ENCODE assay signal across 1 cellular context in the genomic region with DNA sequence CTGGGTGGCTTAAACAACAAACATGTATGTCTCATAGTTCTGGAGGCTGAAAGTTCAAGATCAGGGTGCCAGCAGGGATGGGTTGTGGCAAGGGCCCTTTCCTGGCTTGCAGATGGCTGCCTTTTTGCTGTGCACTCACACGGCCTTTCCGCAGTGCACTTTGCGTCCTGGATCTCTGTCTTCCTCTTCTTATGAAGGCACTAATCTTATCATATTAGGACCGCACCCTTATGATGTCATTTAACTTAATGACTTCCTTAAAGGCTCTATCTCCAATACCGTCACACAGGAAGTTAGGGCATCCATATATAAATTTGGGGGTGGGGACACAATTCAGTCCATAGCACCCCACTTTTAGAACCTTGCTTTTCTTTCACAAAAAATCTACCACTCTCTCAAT.
TF ChIP-seq lines count a peak whose summit lies in the region.

No MANE protein-coding gene starts in this region.

TF ChIP-seq in K562, 482 proteins besides CTCF, POLR2A, EP300 and RAD21 (continued from another document):
- TF ChIP-seq, protein P1, sequence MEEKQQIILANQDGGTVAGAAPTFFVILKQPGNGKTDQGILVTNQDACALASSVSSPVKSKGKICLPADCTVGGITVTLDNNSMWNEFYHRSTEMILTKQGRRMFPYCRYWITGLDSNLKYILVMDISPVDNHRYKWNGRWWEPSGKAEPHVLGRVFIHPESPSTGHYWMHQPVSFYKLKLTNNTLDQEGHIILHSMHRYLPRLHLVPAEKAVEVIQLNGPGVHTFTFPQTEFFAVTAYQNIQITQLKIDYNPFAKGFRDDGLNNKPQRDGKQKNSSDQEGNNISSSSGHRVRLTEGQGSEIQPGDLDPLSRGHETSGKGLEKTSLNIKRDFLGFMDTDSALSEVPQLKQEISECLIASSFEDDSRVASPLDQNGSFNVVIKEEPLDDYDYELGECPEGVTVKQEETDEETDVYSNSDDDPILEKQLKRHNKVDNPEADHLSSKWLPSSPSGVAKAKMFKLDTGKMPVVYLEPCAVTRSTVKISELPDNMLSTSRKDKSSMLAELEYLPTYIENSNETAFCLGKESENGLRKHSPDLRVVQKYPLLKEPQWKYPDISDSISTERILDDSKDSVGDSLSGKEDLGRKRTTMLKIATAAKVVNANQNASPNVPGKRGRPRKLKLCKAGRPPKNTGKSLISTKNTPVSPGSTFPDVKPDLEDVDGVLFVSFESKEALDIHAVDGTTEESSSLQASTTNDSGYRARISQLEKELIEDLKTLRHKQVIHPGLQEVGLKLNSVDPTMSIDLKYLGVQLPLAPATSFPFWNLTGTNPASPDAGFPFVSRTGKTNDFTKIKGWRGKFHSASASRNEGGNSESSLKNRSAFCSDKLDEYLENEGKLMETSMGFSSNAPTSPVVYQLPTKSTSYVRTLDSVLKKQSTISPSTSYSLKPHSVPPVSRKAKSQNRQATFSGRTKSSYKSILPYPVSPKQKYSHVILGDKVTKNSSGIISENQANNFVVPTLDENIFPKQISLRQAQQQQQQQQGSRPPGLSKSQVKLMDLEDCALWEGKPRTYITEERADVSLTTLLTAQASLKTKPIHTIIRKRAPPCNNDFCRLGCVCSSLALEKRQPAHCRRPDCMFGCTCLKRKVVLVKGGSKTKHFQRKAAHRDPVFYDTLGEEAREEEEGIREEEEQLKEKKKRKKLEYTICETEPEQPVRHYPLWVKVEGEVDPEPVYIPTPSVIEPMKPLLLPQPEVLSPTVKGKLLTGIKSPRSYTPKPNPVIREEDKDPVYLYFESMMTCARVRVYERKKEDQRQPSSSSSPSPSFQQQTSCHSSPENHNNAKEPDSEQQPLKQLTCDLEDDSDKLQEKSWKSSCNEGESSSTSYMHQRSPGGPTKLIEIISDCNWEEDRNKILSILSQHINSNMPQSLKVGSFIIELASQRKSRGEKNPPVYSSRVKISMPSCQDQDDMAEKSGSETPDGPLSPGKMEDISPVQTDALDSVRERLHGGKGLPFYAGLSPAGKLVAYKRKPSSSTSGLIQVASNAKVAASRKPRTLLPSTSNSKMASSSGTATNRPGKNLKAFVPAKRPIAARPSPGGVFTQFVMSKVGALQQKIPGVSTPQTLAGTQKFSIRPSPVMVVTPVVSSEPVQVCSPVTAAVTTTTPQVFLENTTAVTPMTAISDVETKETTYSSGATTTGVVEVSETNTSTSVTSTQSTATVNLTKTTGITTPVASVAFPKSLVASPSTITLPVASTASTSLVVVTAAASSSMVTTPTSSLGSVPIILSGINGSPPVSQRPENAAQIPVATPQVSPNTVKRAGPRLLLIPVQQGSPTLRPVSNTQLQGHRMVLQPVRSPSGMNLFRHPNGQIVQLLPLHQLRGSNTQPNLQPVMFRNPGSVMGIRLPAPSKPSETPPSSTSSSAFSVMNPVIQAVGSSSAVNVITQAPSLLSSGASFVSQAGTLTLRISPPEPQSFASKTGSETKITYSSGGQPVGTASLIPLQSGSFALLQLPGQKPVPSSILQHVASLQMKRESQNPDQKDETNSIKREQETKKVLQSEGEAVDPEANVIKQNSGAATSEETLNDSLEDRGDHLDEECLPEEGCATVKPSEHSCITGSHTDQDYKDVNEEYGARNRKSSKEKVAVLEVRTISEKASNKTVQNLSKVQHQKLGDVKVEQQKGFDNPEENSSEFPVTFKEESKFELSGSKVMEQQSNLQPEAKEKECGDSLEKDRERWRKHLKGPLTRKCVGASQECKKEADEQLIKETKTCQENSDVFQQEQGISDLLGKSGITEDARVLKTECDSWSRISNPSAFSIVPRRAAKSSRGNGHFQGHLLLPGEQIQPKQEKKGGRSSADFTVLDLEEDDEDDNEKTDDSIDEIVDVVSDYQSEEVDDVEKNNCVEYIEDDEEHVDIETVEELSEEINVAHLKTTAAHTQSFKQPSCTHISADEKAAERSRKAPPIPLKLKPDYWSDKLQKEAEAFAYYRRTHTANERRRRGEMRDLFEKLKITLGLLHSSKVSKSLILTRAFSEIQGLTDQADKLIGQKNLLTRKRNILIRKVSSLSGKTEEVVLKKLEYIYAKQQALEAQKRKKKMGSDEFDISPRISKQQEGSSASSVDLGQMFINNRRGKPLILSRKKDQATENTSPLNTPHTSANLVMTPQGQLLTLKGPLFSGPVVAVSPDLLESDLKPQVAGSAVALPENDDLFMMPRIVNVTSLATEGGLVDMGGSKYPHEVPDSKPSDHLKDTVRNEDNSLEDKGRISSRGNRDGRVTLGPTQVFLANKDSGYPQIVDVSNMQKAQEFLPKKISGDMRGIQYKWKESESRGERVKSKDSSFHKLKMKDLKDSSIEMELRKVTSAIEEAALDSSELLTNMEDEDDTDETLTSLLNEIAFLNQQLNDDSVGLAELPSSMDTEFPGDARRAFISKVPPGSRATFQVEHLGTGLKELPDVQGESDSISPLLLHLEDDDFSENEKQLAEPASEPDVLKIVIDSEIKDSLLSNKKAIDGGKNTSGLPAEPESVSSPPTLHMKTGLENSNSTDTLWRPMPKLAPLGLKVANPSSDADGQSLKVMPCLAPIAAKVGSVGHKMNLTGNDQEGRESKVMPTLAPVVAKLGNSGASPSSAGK (IDR thresholded peaks at IDR 0.05) = no peak
